In the genomic region with DNA sequence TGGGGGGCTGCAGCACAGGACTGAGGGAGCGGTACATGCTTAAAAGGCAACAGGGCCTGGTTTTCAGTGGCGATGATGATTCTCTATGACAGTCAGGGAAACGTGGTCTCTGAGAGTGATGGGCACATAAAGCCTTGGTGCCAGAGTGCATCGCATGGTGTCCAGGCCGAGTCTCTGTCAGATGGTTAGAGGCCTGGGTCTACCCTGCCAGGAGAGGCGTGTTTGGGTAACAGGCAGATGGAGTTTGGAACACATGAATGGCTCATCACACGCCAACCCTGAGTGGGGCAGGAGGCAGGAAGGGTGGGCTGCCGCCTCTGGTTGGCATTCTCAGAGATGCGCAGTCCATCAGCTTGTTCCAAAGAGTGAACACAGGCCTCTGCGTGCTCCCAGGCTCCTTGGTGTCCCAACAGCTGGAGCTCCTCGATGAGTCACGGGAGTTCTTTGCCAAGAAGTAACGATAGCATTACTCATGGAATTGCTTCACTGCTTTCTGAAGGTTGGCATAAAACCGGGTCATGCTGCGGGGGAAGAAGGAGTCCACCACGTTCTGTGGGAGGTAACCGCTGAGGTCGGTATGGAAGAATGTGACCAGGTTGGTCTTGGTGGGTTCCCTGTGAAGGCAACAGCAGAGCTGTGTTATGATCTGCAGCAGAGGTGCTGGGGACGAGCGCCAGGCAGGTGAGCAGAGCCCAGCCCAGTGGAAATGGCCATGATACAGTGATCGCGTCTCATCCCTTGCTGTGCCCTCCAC, we compare ENCODE assay signal across 8 cellular contexts. TPM values are rescaled to one million over a fixed set of nuclear protein-coding genes. Genes with fewer than 3 reads are reported as not detected.
DNase-seq lines count a peak whose midpoint lies in the region; ATAC-seq and TF ChIP-seq lines count a peak whose summit lies in the region.

No MANE protein-coding gene starts in this region.

- no peaks in the 10 kb centered on the region for H4K20me1 ChIP-seq in osteoblast (ENCODE audit: insufficient read depth, low read length)

- H3K79me2 ChIP-seq in osteoblast (ENCODE audit: insufficient read depth, low read length), result no peaks in the 10 kb centered on the region

- DNase-seq in BJ (ENCODE audit: low read depth) (peak; percentile 91), NOMO-1 treated with DMSO at 0.1 percent for 48 hours (lab: John Stamatoyannopoulos, UW; ENCODE audit: unreplicated experiment) (peak; percentile 47), epithelial cell of esophagus (ENCODE audit: low read depth) (peak; percentile 99), osteoblast (ENCODE audit: insufficient read length, low spot score, missing footprints) (peak; percentile 97), NCI-H2029 treated with DMSO at 0.1 percent for 48 hours (lab: John Stamatoyannopoulos, UW) (no peak), SHP77 treated with DMSO at 0.1 percent for 48 hours (lab: John Stamatoyannopoulos, UW) (no peak)

- H3K4me3 ChIP-seq in BJ (ENCODE audit: low read depth, low read length), result no peak overlapping the region
- H3K4me3 ChIP-seq in epithelial cell of esophagus (ENCODE audit: low read length), result no peak overlapping the region
- no peak overlapping the region for H3K4me3 ChIP-seq in osteoblast (ENCODE audit: insufficient read depth, low read length)

- peak overlapping the region; percentile 61 for H3K4me2 ChIP-seq in osteoblast (ENCODE audit: insufficient read depth, low read length)

- POLR2A ChIA-PET in BJ (lab: Charles Lee), result interaction anchor here (0.6 to 1.2 kb wide), 3 partner anchors 11 to 762 kb away, joined by 4 to 6 read pairs (median 6); a partner anchor contains a TSS

- peak overlapping the region; percentile 88 for H3K27ac ChIP-seq in osteoblast (ENCODE audit: low read depth, low read length)

- H3K9me3 ChIP-seq in osteoblast (ENCODE audit: low read depth, low read length), result no peaks in the 10 kb centered on the region

- ATAC-seq in HG03139 (IDR thresholded peaks at IDR 0.05; ENCODE audit: unreplicated experiment), result no peak
- ATAC-seq in HG02884 (IDR thresholded peaks at IDR 0.05; ENCODE audit: unreplicated experiment), result no peak

- H3K36me3 ChIP-seq in BJ (ENCODE audit: control insufficient read depth, insufficient read depth, low read length), result peaks cover 2% of the 10 kb centered on the region; the same call in 1 of the 2 replicates
- peaks cover 33% of the 10 kb centered on the region for H3K36me3 ChIP-seq in osteoblast (ENCODE audit: insufficient read depth, low read length)

- peaks cover 44% of the 10 kb centered on the region for H3K4me1 ChIP-seq in osteoblast (ENCODE audit: insufficient read depth, low read length)

- no peaks in the 10 kb centered on the region for H3K27me3 ChIP-seq in BJ (ENCODE audit: control insufficient read depth, insufficient read depth, low read length)
- no peaks in the 10 kb centered on the region for H3K27me3 ChIP-seq in osteoblast (ENCODE audit: insufficient read depth, low read length)

- no peak for TF ChIP-seq CTCF in BJ (IDR thresholded peaks at IDR 0.05; ENCODE audit: insufficient read depth, low read depth, low read length)
- TF ChIP-seq CTCF in epithelial cell of esophagus (IDR thresholded peaks at IDR 0.05; ENCODE audit: insufficient read depth, low read depth, low read length, missing control alignments), result no peak
- TF ChIP-seq CTCF in osteoblast (IDR thresholded peaks at IDR 0.05; ENCODE audit: extremely low read depth, low read depth, low read length), result no peak

- H2AFZ ChIP-seq in osteoblast (ENCODE audit: low read length), result peak overlapping the region; percentile 26

- CTCF ChIA-PET in BJ (lab: Yijun Ruan, JAX), result no interaction called here

RNA-seq across cellular contexts. Expression of a gene that starts 11.0 kb away (rescaled TPM):
- polyA plus RNA-seq in BJ (2011; rRNA removed), result 5.1 and 5.9 TPM in 2 replicates
- 2.7 and 4.8 TPM in 2 replicates for polyA minus RNA-seq in BJ (2011; rRNA and poly(A)+ RNA removed)
- 5.9 and 6.5 TPM in 2 replicates for total RNA-seq in osteoblast

Comparison
In these comparisons a context has a peak if more than half of its experiments do, and no peak if none do; other contexts are left out.
1. DNase-seq: peak in BJ (single experiment), NOMO-1 treated with DMSO at 0.1 percent for 48 hours (single experiment), epithelial cell of esophagus (single experiment) and osteoblast (single experiment); none in NCI-H2029 treated with DMSO at 0.1 percent for 48 hours (single experiment) and SHP77 treated with DMSO at 0.1 percent for 48 hours (single experiment).